Comparison of ENCODE assay signal across 9 cellular contexts in the genomic region with DNA sequence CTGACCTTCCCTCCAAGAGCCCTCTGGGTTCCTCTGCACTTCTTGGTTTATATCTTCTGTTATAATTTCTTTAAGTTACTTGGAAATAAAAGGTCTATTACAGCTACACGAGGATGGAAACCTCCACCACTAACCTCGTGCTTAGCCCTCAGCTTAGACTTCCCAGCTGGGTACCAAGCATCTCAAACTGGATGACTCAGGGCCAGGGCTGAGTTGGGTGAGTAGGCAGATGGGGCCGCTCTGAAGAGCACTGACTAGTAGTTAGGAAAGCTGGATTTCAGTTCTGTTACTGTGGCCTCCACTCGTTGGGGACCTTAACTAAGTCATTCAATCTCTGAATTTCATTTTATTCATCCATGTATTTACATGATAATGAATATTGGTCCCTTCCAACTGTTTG.
DNase-seq lines count a peak whose midpoint lies in the region; ATAC-seq and TF ChIP-seq lines count a peak whose summit lies in the region.
"Had no signal": no experiment of that assay in that cellular context is flagged by ENCODE, and none has a peak within 500 bp of the region (broad histone marks: within the 10 kb centered on the region; RNA-seq: fewer than 3 reads in every experiment).

No MANE protein-coding gene starts in this region.

- ATAC-seq in stimulated activated naive CD8-positive, alpha-beta T cell treated with anti-CD3 and anti-CD28 coated beads, Interleukin-15, Interleukin-2, amounts not matched to agents 100 U/mL and 50 U/mL, for 24 hours: no peak
- no peak for ATAC-seq in GM21390 (IDR thresholded peaks at IDR 0.05; ENCODE audit: unreplicated experiment)

- TF ChIP-seq CTCF in fibroblast of mammary gland (conservative IDR thresholded peaks at IDR 0.05; ENCODE audit: control insufficient read depth, insufficient read depth, low read depth, low read length): no peak

- DNase-seq in AG08395 (ENCODE audit: low spot score): peak; percentile 3
- peak; percentile 13 for DNase-seq in GM03348 (ENCODE audit: low spot score)
- DNase-seq in NCI-H446 treated with DMSO at 0.1 percent for 48 hours (lab: John Stamatoyannopoulos, UW): peak; percentile 34
- peak; percentile 29 for DNase-seq in fibroblast of mammary gland (ENCODE audit: low read depth)
- no peak for DNase-seq in NCI-H2227 (lab: John Stamatoyannopoulos, UW; ENCODE audit: unreplicated experiment)
- no peak for DNase-seq in NCI-H1048 (lab: John Stamatoyannopoulos, UW)
- no peak for DNase-seq in stimulated activated naive CD8-positive, alpha-beta T cell treated with anti-CD3 and anti-CD28 coated beads, Interleukin-15, Interleukin-2, amounts not matched to agents 100 U/mL and 50 U/mL, for 24 hours
- DNase-seq: SIG-M5 had no signal

- no peak overlapping the region for H3K4me3 ChIP-seq in fibroblast of mammary gland (ENCODE audit: control insufficient read depth, low read depth, low read length)

Comparison
In these comparisons a context has a peak if more than half of its experiments do, and no peak if none do; other contexts are left out.
1. DNase-seq: peak in AG08395 (single experiment), GM03348 (single experiment), NCI-H446 treated with DMSO at 0.1 percent for 48 hours (single experiment) and fibroblast of mammary gland (single experiment); none in NCI-H2227 (single experiment), NCI-H1048 (single experiment) and stimulated activated naive CD8-positive, alpha-beta T cell treated with anti-CD3 and anti-CD28 coated beads, Interleukin-15, Interleukin-2, amounts not matched to agents 100 U/mL and 50 U/mL, for 24 hours (single experiment).